ENCODE assay signal across 8 cellular contexts in the genomic region with DNA sequence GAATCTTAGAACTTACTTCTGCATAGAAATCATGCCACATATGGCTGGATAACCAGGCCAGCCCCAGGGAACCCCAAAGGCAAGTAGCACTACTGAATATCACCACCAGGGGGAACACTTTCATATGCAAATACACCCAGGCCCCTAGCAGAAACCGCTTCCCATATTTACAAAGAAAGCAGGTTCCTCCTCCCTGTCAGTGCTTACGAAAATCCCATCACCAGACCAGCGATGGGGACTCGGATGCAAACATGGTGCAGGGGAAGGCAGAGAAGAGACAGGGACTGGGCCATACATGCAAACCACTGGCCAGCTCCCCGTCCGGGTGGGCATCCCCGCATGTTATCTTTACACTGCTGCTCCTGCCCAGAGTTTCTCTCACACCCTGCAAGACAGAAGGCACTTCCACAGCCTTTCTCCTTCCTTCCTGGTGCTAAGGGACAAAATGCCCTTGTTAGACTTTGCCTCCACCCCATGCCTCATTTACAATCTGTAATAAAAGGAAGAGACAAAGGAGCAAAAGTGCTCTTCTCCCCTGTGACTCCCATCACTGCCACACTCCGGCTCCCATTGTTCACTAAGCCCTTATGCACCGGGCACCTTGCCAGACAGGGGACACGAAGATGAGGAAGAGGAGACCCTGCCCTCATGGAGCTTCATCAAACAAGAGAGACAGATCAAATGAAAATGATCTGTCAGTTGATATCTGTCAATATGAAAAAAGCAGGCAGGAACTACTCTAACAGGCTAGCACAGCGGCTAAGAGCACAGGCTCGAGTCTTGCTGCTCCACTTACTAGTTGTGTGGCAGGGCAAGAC.
DNase-seq lines count a peak whose midpoint lies in the region; ATAC-seq and TF ChIP-seq lines count a peak whose summit lies in the region.

No MANE protein-coding gene starts in this region.

- no peaks in the 10 kb centered on the region for H3K27me3 Mint-ChIP-seq in glutamatergic neuron (ENCODE audit: unreplicated experiment)

- H3K27me3 ChIP-seq in HCT116 (ENCODE audit: insufficient read depth, low read length) (no peaks in the 10 kb centered on the region), MM.1S (replicated peaks; ENCODE audit: insufficient read depth, low read length) (no peaks in the 10 kb centered on the region), SJSA1 (replicated peaks) (no peaks in the 10 kb centered on the region)

- H3K9ac ChIP-seq in HCT116 (ENCODE audit: low read length) (no peak overlapping the region), MM.1S (ENCODE audit: low read length) (no peak overlapping the region)

- TF ChIP-seq CTCF in GM12872 (IDR thresholded peaks at IDR 0.05; ENCODE audit: insufficient read depth, low read depth, low read length), result peak; percentile 81
- peak; percentile 65 to 90 (median 83); a peak in 5 of 6 replicates for TF ChIP-seq CTCF in HCT116 (IDR thresholded peaks at IDR 0.05 in 2 of 3, conservative IDR thresholded peaks at IDR 0.05 in 1 of 3; ENCODE audit: borderline replicate concordance in 1 of 3, insufficient read depth in 1 of 3, low read depth in 2 of 3, low read length in 2 of 3)
- peak; percentile 65 for TF ChIP-seq CTCF in MM.1S (IDR thresholded peaks at IDR 0.05; ENCODE audit: low read length)
- peak; percentile 94 for TF ChIP-seq CTCF in glutamatergic neuron (IDR thresholded peaks at IDR 0.05; ENCODE audit: partially characterized antibody, unreplicated experiment)

- H3K4me3 ChIP-seq in HCT116 (replicated peaks in 1 of 2; ENCODE audit: low read depth in 1 of 2, low read length in 2 of 2) (no peak overlapping the region), MM.1S (ENCODE audit: low read length) (no peak overlapping the region), SJSA1 (no peak overlapping the region)

- ATAC-seq in HCT116, result peak; percentile 98

- H3K4me1 ChIP-seq in HCT116 (ENCODE audit: control insufficient read depth in 1 of 2, insufficient read depth in 2 of 2, low read length in 2 of 2) (no peaks in the 10 kb centered on the region), MM.1S (ENCODE audit: low read length) (no peaks in the 10 kb centered on the region), SJSA1 (replicated peaks) (no peaks in the 10 kb centered on the region)

- TF ChIP-seq RAD21 in HCT116 (IDR thresholded peaks at IDR 0.05; ENCODE audit: low read depth), result peak; percentile 72

- no peak overlapping the region for H3K27ac ChIP-seq in HCT116 (ENCODE audit: low read depth, low read length)
- no peak overlapping the region for H3K27ac ChIP-seq in MM.1S (ENCODE audit: low read length)
- H3K27ac ChIP-seq in SJSA1, result no peak overlapping the region

- no peaks in the 10 kb centered on the region for H3K36me3 Mint-ChIP-seq in glutamatergic neuron (ENCODE audit: unreplicated experiment)

- peak overlapping the region; percentile 94 for H3K27ac Mint-ChIP-seq in glutamatergic neuron (ENCODE audit: unreplicated experiment)

- POLR2A ChIA-PET in HCT116 (lab: Charles Lee), result no interaction called here

- TF ChIP-seq POLR2A in HCT116 (IDR thresholded peaks at IDR 0.05; ENCODE audit: borderline replicate concordance, extremely low read depth, insufficient read depth, insufficient read length), result no peak

- H3K36me3 ChIP-seq in HCT116 (ENCODE audit: control insufficient read depth in 1 of 2, insufficient read depth in 2 of 2, low read length in 2 of 2), result no peaks in the 10 kb centered on the region
- H3K36me3 ChIP-seq in MM.1S (replicated peaks; ENCODE audit: insufficient read depth, low read length), result no peaks in the 10 kb centered on the region
- H3K36me3 ChIP-seq in SJSA1, result peaks cover 80% of the 10 kb centered on the region

- RAD21 ChIA-PET in HCT116 (lab: Charles Lee; ENCODE audit: low non-redundant PET in 1 of 2, low total read pairs in 2 of 2, uncharacterized antibody in 2 of 2, unreplicated experiment in 2 of 2), result no interaction called here

- H2AFZ ChIP-seq in HCT116 (ENCODE audit: low read depth, low read length, poor library complexity, severe bottlenecking), result no peak overlapping the region
- no peak overlapping the region for H2AFZ ChIP-seq in MM.1S (ENCODE audit: low read length)

- intact Hi-C loops in HCT116 (cut with micrococcal nuclease), result loop anchor here (1.0 to 5.0 kb wide), 3 partner anchors 68 to 520 kb away; no protein-coding TSS in a partner anchor

- H3K9me3 ChIP-seq in HCT116 (ENCODE audit: control insufficient read depth in 1 of 2, insufficient read depth in 1 of 2, low read depth in 1 of 2, low read length in 2 of 2) (no peaks in the 10 kb centered on the region), MM.1S (replicated peaks; ENCODE audit: insufficient read depth, low read length) (no peaks in the 10 kb centered on the region), SJSA1 (replicated peaks) (no peaks in the 10 kb centered on the region)

- H3K9me2 ChIP-seq in HCT116 (ENCODE audit: insufficient read depth), result no peaks in the 10 kb centered on the region
- no peaks in the 10 kb centered on the region for H3K9me2 ChIP-seq in MM.1S (replicated peaks; ENCODE audit: insufficient read depth, low read length)

- no peaks in the 10 kb centered on the region for H3F3A ChIP-seq in MM.1S (ENCODE audit: insufficient read depth, low read length)

- peaks cover 12% of the 10 kb centered on the region for H3K4me1 Mint-ChIP-seq in glutamatergic neuron (ENCODE audit: low read depth, unreplicated experiment)

- CTCF ChIA-PET in HCT116 (lab: Charles Lee), result interaction anchor here (1.5 kb wide), 1 partner anchor 68 kb away, joined by 5 read pairs; no protein-coding TSS in a partner anchor

- BruUV-seq in HCT116 (replicated peaks; lab: Mats Ljungman, UMichigan), result no TSS peak

- H4K20me1 ChIP-seq in HCT116 (ENCODE audit: insufficient read depth) (no peaks in the 10 kb centered on the region), MM.1S (ENCODE audit: insufficient read depth, low read length) (no peaks in the 10 kb centered on the region)

- no peak overlapping the region for H3K4me2 ChIP-seq in HCT116 (ENCODE audit: low read length)
- no peak overlapping the region for H3K4me2 ChIP-seq in MM.1S (ENCODE audit: low read depth, low read length)

- H3K79me2 ChIP-seq in HCT116 (ENCODE audit: insufficient read depth, low read length) (no peaks in the 10 kb centered on the region), MM.1S (ENCODE audit: low read length) (no peaks in the 10 kb centered on the region)

- H3K4me3 Mint-ChIP-seq in glutamatergic neuron (ENCODE audit: unreplicated experiment), result peak overlapping the region; percentile 35

- peaks cover 1% of the 10 kb centered on the region for H3K9me3 Mint-ChIP-seq in glutamatergic neuron (ENCODE audit: unreplicated experiment)

- DNase-seq in HCT116 (ENCODE audit: low read depth, low spot score), result peak; percentile 48
- peak; percentile 41 for DNase-seq in MM.1S
- DNase-seq in SJSA1 (ENCODE audit: low read depth in 1 of 2, low spot score in 2 of 2), result peak; percentile 54 to 73
- DNase-seq in activated naive CD4-positive, alpha-beta T cell treated with anti-CD3 and anti-CD28 coated beads, Interleukin-2, amount 50 U/mL, for 16 hours, result peak; percentile 41
- DNase-seq in glutamatergic neuron, result peak; percentile 68
- peak; percentile 83 for DNase-seq in pons (ENCODE audit: low spot score)
- DNase-seq in T1000 (lab: John Stamatoyannopoulos, UW), result no peak

TF ChIP-seq in HCT116, 20 proteins besides CTCF, POLR2A, EP300 and RAD21:
- TF ChIP-seq SP1 (IDR thresholded peaks at IDR 0.05; ENCODE audit: low read depth) (no peak), EZH2phosphoT487 (IDR thresholded peaks at IDR 0.05; ENCODE audit: borderline replicate concordance) (no peak), JUND (IDR thresholded peaks at IDR 0.05) (no peak), CEBPB (IDR thresholded peaks at IDR 0.05; ENCODE audit: low read depth) (no peak), FOSL1 (IDR thresholded peaks at IDR 0.05; ENCODE audit: low read depth) (no peak), YY1 (IDR thresholded peaks at IDR 0.05; ENCODE audit: extremely low read depth, insufficient replicate concordance, low read depth, low read length) (no peak), EGR1 (IDR thresholded peaks at IDR 0.05; ENCODE audit: low read depth) (no peak), CBX3 (IDR thresholded peaks at IDR 0.05; ENCODE audit: low read depth) (no peak), ZFX (IDR thresholded peaks at IDR 0.05) (no peak), POLR2AphosphoS5 (IDR thresholded peaks at IDR 0.05; ENCODE audit: low read depth, low read length) (no peak), TCF7L2 (IDR thresholded peaks at IDR 0.05; ENCODE audit: borderline replicate concordance, extremely low read depth, insufficient read depth, insufficient read length) (no peak), SIN3A (IDR thresholded peaks at IDR 0.05; ENCODE audit: low read depth) (no peak)
- TF ChIP-seq, protein P1, sequence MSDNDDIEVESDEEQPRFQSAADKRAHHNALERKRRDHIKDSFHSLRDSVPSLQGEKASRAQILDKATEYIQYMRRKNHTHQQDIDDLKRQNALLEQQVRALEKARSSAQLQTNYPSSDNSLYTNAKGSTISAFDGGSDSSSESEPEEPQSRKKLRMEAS (IDR thresholded peaks at IDR 0.05), result no peak
- TF ChIP-seq, protein P2, sequence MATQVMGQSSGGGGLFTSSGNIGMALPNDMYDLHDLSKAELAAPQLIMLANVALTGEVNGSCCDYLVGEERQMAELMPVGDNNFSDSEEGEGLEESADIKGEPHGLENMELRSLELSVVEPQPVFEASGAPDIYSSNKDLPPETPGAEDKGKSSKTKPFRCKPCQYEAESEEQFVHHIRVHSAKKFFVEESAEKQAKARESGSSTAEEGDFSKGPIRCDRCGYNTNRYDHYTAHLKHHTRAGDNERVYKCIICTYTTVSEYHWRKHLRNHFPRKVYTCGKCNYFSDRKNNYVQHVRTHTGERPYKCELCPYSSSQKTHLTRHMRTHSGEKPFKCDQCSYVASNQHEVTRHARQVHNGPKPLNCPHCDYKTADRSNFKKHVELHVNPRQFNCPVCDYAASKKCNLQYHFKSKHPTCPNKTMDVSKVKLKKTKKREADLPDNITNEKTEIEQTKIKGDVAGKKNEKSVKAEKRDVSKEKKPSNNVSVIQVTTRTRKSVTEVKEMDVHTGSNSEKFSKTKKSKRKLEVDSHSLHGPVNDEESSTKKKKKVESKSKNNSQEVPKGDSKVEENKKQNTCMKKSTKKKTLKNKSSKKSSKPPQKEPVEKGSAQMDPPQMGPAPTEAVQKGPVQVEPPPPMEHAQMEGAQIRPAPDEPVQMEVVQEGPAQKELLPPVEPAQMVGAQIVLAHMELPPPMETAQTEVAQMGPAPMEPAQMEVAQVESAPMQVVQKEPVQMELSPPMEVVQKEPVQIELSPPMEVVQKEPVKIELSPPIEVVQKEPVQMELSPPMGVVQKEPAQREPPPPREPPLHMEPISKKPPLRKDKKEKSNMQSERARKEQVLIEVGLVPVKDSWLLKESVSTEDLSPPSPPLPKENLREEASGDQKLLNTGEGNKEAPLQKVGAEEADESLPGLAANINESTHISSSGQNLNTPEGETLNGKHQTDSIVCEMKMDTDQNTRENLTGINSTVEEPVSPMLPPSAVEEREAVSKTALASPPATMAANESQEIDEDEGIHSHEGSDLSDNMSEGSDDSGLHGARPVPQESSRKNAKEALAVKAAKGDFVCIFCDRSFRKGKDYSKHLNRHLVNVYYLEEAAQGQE (IDR thresholded peaks at IDR 0.05; ENCODE audit: low read depth), result no peak
